In genomic region chr17:76076765-76077581, GRCh38 we compare ENCODE assay signal across 1 cellular context.
TF ChIP-seq lines count a peak whose summit lies in the region.

No MANE protein-coding gene starts in this region.

TF ChIP-seq in IMR-90, 13 proteins besides CTCF, POLR2A, EP300 and RAD21:
- TF ChIP-seq CHD1 (IDR thresholded peaks at IDR 0.05; ENCODE audit: low read depth, low read length) = no peak
- TF ChIP-seq RCOR1 (IDR thresholded peaks at IDR 0.05; ENCODE audit: insufficient replicate concordance, low read length) = no peak
- no peak for TF ChIP-seq BHLHE40 (IDR thresholded peaks at IDR 0.05; ENCODE audit: low read depth, low read length)
- TF ChIP-seq FOS (IDR thresholded peaks at IDR 0.05; ENCODE audit: low read depth, low read length) = no peak
- TF ChIP-seq USF2 (IDR thresholded peaks at IDR 0.05; ENCODE audit: low read depth, low read length) = no peak
- TF ChIP-seq, protein P1, sequence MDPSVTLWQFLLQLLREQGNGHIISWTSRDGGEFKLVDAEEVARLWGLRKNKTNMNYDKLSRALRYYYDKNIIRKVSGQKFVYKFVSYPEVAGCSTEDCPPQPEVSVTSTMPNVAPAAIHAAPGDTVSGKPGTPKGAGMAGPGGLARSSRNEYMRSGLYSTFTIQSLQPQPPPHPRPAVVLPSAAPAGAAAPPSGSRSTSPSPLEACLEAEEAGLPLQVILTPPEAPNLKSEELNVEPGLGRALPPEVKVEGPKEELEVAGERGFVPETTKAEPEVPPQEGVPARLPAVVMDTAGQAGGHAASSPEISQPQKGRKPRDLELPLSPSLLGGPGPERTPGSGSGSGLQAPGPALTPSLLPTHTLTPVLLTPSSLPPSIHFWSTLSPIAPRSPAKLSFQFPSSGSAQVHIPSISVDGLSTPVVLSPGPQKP (IDR thresholded peaks at IDR 0.05; ENCODE audit: borderline replicate concordance, low read depth, low read length) = no peak
- TF ChIP-seq MAFK (IDR thresholded peaks at IDR 0.05; ENCODE audit: low read depth, low read length) = no peak
- TF ChIP-seq MAZ (IDR thresholded peaks at IDR 0.05; ENCODE audit: borderline replicate concordance, low read depth, low read length) = no peak
- TF ChIP-seq NFE2L2 (IDR thresholded peaks at IDR 0.05; ENCODE audit: low read depth, low read length) = no peak
- no peak for TF ChIP-seq MXI1 (IDR thresholded peaks at IDR 0.05; ENCODE audit: borderline replicate concordance, low read depth, low read length)
- no peak for TF ChIP-seq RFX5 (IDR thresholded peaks at IDR 0.05; ENCODE audit: low read depth, low read length)
